19 cellular contexts compared by ENCODE assay signal in genomic region chr1:189874715-189875440, GRCh38.
DNase-seq lines count a peak whose midpoint lies in the region; ATAC-seq, FAIRE-seq and TF ChIP-seq lines count a peak whose summit lies in the region.
"Had no signal": no experiment of that assay in that cellular context is flagged by ENCODE, and none has a peak within 500 bp of the region (broad histone marks: within the 10 kb centered on the region; RNA-seq: fewer than 3 reads in every experiment).

No MANE protein-coding gene starts in this region.

- no peaks in the 10 kb centered on the region for H3K36me3 Mint-ChIP-seq in neural crest cell (ENCODE audit: low read depth)
- no peaks in the 10 kb centered on the region for H3K36me3 Mint-ChIP-seq in CD14-positive monocyte
- H3K36me3 Mint-ChIP-seq in stimulated activated naive B cell treated with anti-CD40 and anti-IgM and Interleukin-4, amounts not matched to agents 10 μg/mL and 1 μg/mL and 100 μg/mL, for 72 hours = no peaks in the 10 kb centered on the region
- H3K36me3 Mint-ChIP-seq: CD4-positive, CD25-positive, alpha-beta regulatory T cell had no signal

- ATAC-seq in HepG2 = no peak
- ATAC-seq in right lobe of liver = no peak
- no peak for ATAC-seq in stimulated activated naive B cell treated with anti-CD40 and anti-IgM and Interleukin-4, amounts not matched to agents 10 μg/mL and 1 μg/mL and 100 μg/mL, for 72 hours (replicated peaks)

- DNase-seq in HepG2 (ENCODE audit: low spot score) = no peak
- DNase-seq in right lobe of liver = no peak
- DNase-seq in epithelial cell of proximal tubule (ENCODE audit: low read depth) = peak; percentile 39
- no peak for DNase-seq in neural crest cell (ENCODE audit: low read depth, low spot score)
- no peak for DNase-seq in CD14-positive monocyte (ENCODE audit: low spot score)
- no peak for DNase-seq in adrenal gland
- no peak for DNase-seq in middle frontal gyrus (ENCODE audit: extremely low spot score, low spot score)
- DNase-seq in stimulated activated naive B cell treated with anti-CD40 and anti-IgM and Interleukin-4, amounts not matched to agents 10 μg/mL and 1 μg/mL and 100 μg/mL, for 72 hours = no peak
- DNase-seq: CD4-positive, CD25-positive, alpha-beta regulatory T cell; CD8-positive, alpha-beta memory T cell; COR-L47; DMS153; DMS79; GDM1; H9 had no signal

- H4K20me1 ChIP-seq in HepG2 (ENCODE audit: insufficient read depth, low read length) = no peaks in the 10 kb centered on the region
- H4K20me1 ChIP-seq: BLaER1 had no signal

- TF ChIP-seq POLR2A in HepG2 (IDR thresholded peaks at IDR 0.05; ENCODE audit: insufficient read depth in 1 of 2, low read depth in 2 of 2, low read length in 2 of 2) = no peak
- TF ChIP-seq POLR2A in right lobe of liver (IDR thresholded peaks at IDR 0.05) = no peak
- TF ChIP-seq POLR2A in adrenal gland (IDR thresholded peaks at IDR 0.05) = no peak

- H3K4me2 ChIP-seq in HepG2 (ENCODE audit: low read depth, low read length) = no peak overlapping the region
- H3K4me2 ChIP-seq: BLaER1 had no signal

- H3K27ac Mint-ChIP-seq in neural crest cell (ENCODE audit: unreplicated experiment) (peak overlapping the region; percentile 21), CD14-positive monocyte (no peak overlapping the region)
- H3K27ac Mint-ChIP-seq in stimulated activated naive B cell treated with anti-CD40 and anti-IgM and Interleukin-4, amounts not matched to agents 10 μg/mL and 1 μg/mL and 100 μg/mL, for 72 hours = no peak overlapping the region
- H3K27ac Mint-ChIP-seq: CD4-positive, CD25-positive, alpha-beta regulatory T cell; CD8-positive, alpha-beta memory T cell; H9 had no signal

- H3K27me3 ChIP-seq in HepG2 (ENCODE audit: control insufficient read depth in 1 of 2, insufficient read depth in 2 of 2, low read length in 2 of 2) (no peaks in the 10 kb centered on the region), right lobe of liver (no peaks in the 10 kb centered on the region), adrenal gland (no peaks in the 10 kb centered on the region)
- H3K27me3 ChIP-seq: BLaER1 had no signal

- H3K4me1 Mint-ChIP-seq in neural crest cell (no peaks in the 10 kb centered on the region), CD14-positive monocyte (no peaks in the 10 kb centered on the region)
- H3K4me1 Mint-ChIP-seq in stimulated activated naive B cell treated with anti-CD40 and anti-IgM and Interleukin-4, amounts not matched to agents 10 μg/mL and 1 μg/mL and 100 μg/mL, for 72 hours = no peaks in the 10 kb centered on the region
- H3K4me1 Mint-ChIP-seq: CD4-positive, CD25-positive, alpha-beta regulatory T cell; CD8-positive, alpha-beta memory T cell had no signal

- POLR2A ChIA-PET in HepG2 (lab: Yijun Ruan, JAX) = no interaction called here

- no peak overlapping the region for H2AFZ ChIP-seq in HepG2 (ENCODE audit: low read length)

- in situ Hi-C loops in HepG2 (cut with HindIII; ENCODE audit: extremely low pct_ligation_motif_present, low pct_unique_long_range_greater_than_20kb) = no loop called here

- H3K4me1 ChIP-seq in HepG2 (ENCODE audit: insufficient read depth, low read length) = no peaks in the 10 kb centered on the region
- no peaks in the 10 kb centered on the region for H3K4me1 ChIP-seq in right lobe of liver
- H3K4me1 ChIP-seq in adrenal gland (replicated peaks in 1 of 2) = no peaks in the 10 kb centered on the region
- H3K4me1 ChIP-seq: BLaER1 had no signal

- TF ChIP-seq EP300 in HepG2 (IDR thresholded peaks at IDR 0.05; ENCODE audit: low read depth in 2 of 2, low read length in 2 of 2) = no peak
- no peak for TF ChIP-seq EP300 in HepG2 (CRISPR knock-in tag; IDR thresholded peaks at IDR 0.05; ENCODE audit: borderline replicate concordance)

- TF ChIP-seq RAD21 in HepG2 (CRISPR knock-in tag; IDR thresholded peaks at IDR 0.05) = no peak

- H3K79me2 ChIP-seq in HepG2 (ENCODE audit: insufficient read depth, low read length) = no peaks in the 10 kb centered on the region

- H3K4me3 ChIP-seq in HepG2 (replicated peaks in 1 of 3; ENCODE audit: insufficient read depth in 1 of 3, low read depth in 2 of 3, low read length in 3 of 3) = no peak overlapping the region
- no peak overlapping the region for H3K4me3 ChIP-seq in right lobe of liver
- H3K4me3 ChIP-seq in epithelial cell of proximal tubule (ENCODE audit: low read depth, low read length) = no peak overlapping the region
- no peak overlapping the region for H3K4me3 ChIP-seq in adrenal gland
- H3K4me3 ChIP-seq: BLaER1 had no signal

- CTCF ChIA-PET in HepG2 (lab: Yijun Ruan, JAX; ENCODE audit: low intra/inter-chr PET ratio, low total read pairs) = no interaction called here

- FAIRE-seq in HepG2 (lab: Jason Lieb, UNC) = no peak
- FAIRE-seq: GM12892, H1 had no signal

- H3K4me3 Mint-ChIP-seq in neural crest cell (no peak overlapping the region), CD14-positive monocyte (no peak overlapping the region)
- no peak overlapping the region for H3K4me3 Mint-ChIP-seq in stimulated activated naive B cell treated with anti-CD40 and anti-IgM and Interleukin-4, amounts not matched to agents 10 μg/mL and 1 μg/mL and 100 μg/mL, for 72 hours
- H3K4me3 Mint-ChIP-seq: CD8-positive, alpha-beta memory T cell; H9 had no signal

- no peaks in the 10 kb centered on the region for H3K36me3 ChIP-seq in HepG2 (replicated peaks in 1 of 2; ENCODE audit: control insufficient read depth in 1 of 2, insufficient read depth in 2 of 2, low read length in 2 of 2)
- no peaks in the 10 kb centered on the region for H3K36me3 ChIP-seq in right lobe of liver
- no peaks in the 10 kb centered on the region for H3K36me3 ChIP-seq in adrenal gland (replicated peaks in 1 of 2)
- H3K36me3 ChIP-seq: BLaER1 had no signal

- H3K9me3 ChIP-seq in HepG2 (ENCODE audit: low read length) (no peaks in the 10 kb centered on the region), right lobe of liver (no peaks in the 10 kb centered on the region), adrenal gland (replicated peaks in 1 of 3) (no peaks in the 10 kb centered on the region)
- H3K9me3 ChIP-seq: BLaER1 had no signal

- H3K9me3 Mint-ChIP-seq in neural crest cell (peaks cover 3% of the 10 kb centered on the region), CD14-positive monocyte (peaks cover 0 to 3% (median 0%) of the 10 kb centered on the region in 7 donors)
- peaks cover 0 to 1% of the 10 kb centered on the region in 2 donors for H3K9me3 Mint-ChIP-seq in stimulated activated naive B cell treated with anti-CD40 and anti-IgM and Interleukin-4, amounts not matched to agents 10 μg/mL and 1 μg/mL and 100 μg/mL, for 72 hours
- H3K9me3 Mint-ChIP-seq: H9 had no signal

- TF ChIP-seq CTCF in HepG2 (CRISPR knock-in tag; IDR thresholded peaks at IDR 0.05) = no peak
- TF ChIP-seq CTCF in right lobe of liver (IDR thresholded peaks at IDR 0.05) = no peak
- no peak for TF ChIP-seq CTCF in epithelial cell of proximal tubule (conservative IDR thresholded peaks at IDR 0.05; ENCODE audit: low read depth, low read length)
- no peak for TF ChIP-seq CTCF in neural crest cell (conservative IDR thresholded peaks at IDR 0.05)
- no peak for TF ChIP-seq CTCF in CD14-positive monocyte (IDR thresholded peaks at IDR 0.05)
- no peak for TF ChIP-seq CTCF in adrenal gland (IDR thresholded peaks at IDR 0.05)

- no TSS peak for BruUV-seq in HepG2 (replicated peaks; lab: Mats Ljungman, UMichigan)

- intact Hi-C loops in HepG2 (cut with micrococcal nuclease; ENCODE audit: unreplicated experiment) (no loop called here), right lobe of liver (cut with DNase I) (no loop called here), CD14-positive monocyte (cut with micrococcal nuclease) (no loop called here), adrenal gland (cut with DNase I) (no loop called here)

- H3K27ac ChIP-seq in HepG2 (ENCODE audit: extremely low read length, insufficient read depth, low read length) = no peak overlapping the region
- no peak overlapping the region for H3K27ac ChIP-seq in right lobe of liver
- no peak overlapping the region for H3K27ac ChIP-seq in adrenal gland
- H3K27ac ChIP-seq: 22Rv1, BLaER1 had no signal

- no peak overlapping the region for H3K9ac ChIP-seq in HepG2 (ENCODE audit: insufficient read depth, low read depth, low read length)
- H3K9ac ChIP-seq: BLaER1 had no signal

- no peaks in the 10 kb centered on the region for H3K27me3 Mint-ChIP-seq in neural crest cell (ENCODE audit: low read depth)
- no peaks in the 10 kb centered on the region for H3K27me3 Mint-ChIP-seq in CD14-positive monocyte (ENCODE audit: low read depth in 3 of 3)
- no peaks in the 10 kb centered on the region for H3K27me3 Mint-ChIP-seq in stimulated activated naive B cell treated with anti-CD40 and anti-IgM and Interleukin-4, amounts not matched to agents 10 μg/mL and 1 μg/mL and 100 μg/mL, for 72 hours
- H3K27me3 Mint-ChIP-seq: CD4-positive, CD25-positive, alpha-beta regulatory T cell; CD8-positive, alpha-beta memory T cell had no signal

TF ChIP-seq in HepG2, 621 proteins besides CTCF, POLR2A, EP300 and RAD21:
- TF ChIP-seq ZNF567 (CRISPR knock-in tag; IDR thresholded peaks at IDR 0.05; ENCODE audit: borderline replicate concordance) (no peak), MAFF (IDR thresholded peaks at IDR 0.05; ENCODE audit: low read depth, low read length) (peak; percentile 40), MAFK (conservative IDR thresholded peaks at IDR 0.05 in 1 of 2, IDR thresholded peaks at IDR 0.05 in 1 of 2; ENCODE audit: low read length in 2 of 2) (peak; percentile 26 to 65; a peak in 2 of 4 replicates)
